21 cellular contexts compared by ENCODE assay signal in the genomic region with DNA sequence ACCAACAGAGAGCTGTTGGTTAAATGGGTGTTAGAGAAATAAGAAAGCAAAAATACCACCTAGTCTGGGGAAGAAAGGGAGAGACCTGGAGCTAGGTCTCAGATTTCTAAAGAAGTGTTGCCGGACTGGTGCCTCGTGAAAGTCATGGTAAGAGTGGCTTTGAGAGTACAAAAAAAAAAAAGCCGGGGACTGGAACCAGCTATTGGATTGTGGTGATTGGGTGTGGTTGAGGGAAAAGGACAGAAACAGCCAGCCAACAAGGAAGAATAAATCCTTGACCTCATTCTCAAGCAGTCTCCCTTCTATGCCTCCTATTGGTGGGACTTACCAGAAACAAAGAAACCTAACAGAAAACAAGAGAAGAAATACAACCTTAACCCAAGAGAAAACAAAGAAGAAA.
"Had no signal": no experiment of that assay in that cellular context is flagged by ENCODE, and none has a peak within 500 bp of the region (broad histone marks: within the 10 kb centered on the region; RNA-seq: fewer than 3 reads in every experiment).

No MANE protein-coding gene starts in this region.

- H2AFZ ChIP-seq: hepatocyte had no signal

- H3K9me3 ChIP-seq: colonic mucosa, left lung, ovary, sigmoid colon, testis had no signal

- H3K4me1 ChIP-seq: colonic mucosa, left lung, sigmoid colon, testis had no signal

- H3K36me3 ChIP-seq: colonic mucosa, left lung, ovary, sigmoid colon had no signal

- H3K4me3 ChIP-seq: colonic mucosa, hepatocyte, left lung, ovary, sigmoid colon, testis had no signal

- H3K79me2 ChIP-seq: hepatocyte had no signal

- H3K9me3 Mint-ChIP-seq: activated CD4-positive, alpha-beta T cell treated with anti-CD3 and anti-CD28 coated beads, Interleukin-2, amount 10 ng/mL, durations not matched to agents 24 days and 14 days; activated CD8-positive, alpha-beta T cell treated with anti-CD3 and anti-CD28 coated beads for 36 hours; activated T-helper 2 cell treated with anti-CD3 and anti-CD28 coated beads, Interferon-gamma antibody, Interleukin-2, Interleukin-4, amounts not matched to agents 10 μg/mL and 5 μg/mL and 100 μg/mL, durations not matched to agents 14 hours and 24 hours and 36 hours; neural crest cell had no signal

- H3K27ac Mint-ChIP-seq: activated CD4-positive, alpha-beta T cell treated with anti-CD3 and anti-CD28 coated beads, Interleukin-2, amount 10 ng/mL, durations not matched to agents 24 days and 14 days; activated CD8-positive, alpha-beta T cell treated with anti-CD3 and anti-CD28 coated beads for 36 hours; activated T-helper 2 cell treated with anti-CD3 and anti-CD28 coated beads, Interferon-gamma antibody, Interleukin-2, Interleukin-4, amounts not matched to agents 10 μg/mL and 5 μg/mL and 100 μg/mL, durations not matched to agents 14 hours and 24 hours and 36 hours; brain; stimulated activated memory B cell treated with anti-CD40 and anti-IgM and Interleukin-4, amounts not matched to agents 10 μg/mL and 1 μg/mL and 100 μg/mL, for 72 hours; type B pancreatic cell had no signal

- H3K27me3 ChIP-seq: colonic mucosa, foreskin keratinocyte, hepatocyte, left lung, sigmoid colon, testis had no signal

- H3K36me3 Mint-ChIP-seq: brain; stimulated activated memory B cell treated with anti-CD40 and anti-IgM and Interleukin-4, amounts not matched to agents 10 μg/mL and 1 μg/mL and 100 μg/mL, for 72 hours had no signal

- H3K27me3 Mint-ChIP-seq: activated CD4-positive, alpha-beta T cell treated with anti-CD3 and anti-CD28 coated beads, Interleukin-2, amount 10 ng/mL, durations not matched to agents 24 days and 14 days; activated CD8-positive, alpha-beta T cell treated with anti-CD3 and anti-CD28 coated beads for 36 hours; brain; type B pancreatic cell had no signal

- H3K27ac ChIP-seq: colonic mucosa, foreskin keratinocyte, hepatocyte, left lung, ovary, sigmoid colon, testis had no signal

- H3K4me1 Mint-ChIP-seq: activated CD4-positive, alpha-beta T cell treated with anti-CD3 and anti-CD28 coated beads, Interleukin-2, amount 10 ng/mL, durations not matched to agents 24 days and 14 days; stimulated activated memory B cell treated with anti-CD40 and anti-IgM and Interleukin-4, amounts not matched to agents 10 μg/mL and 1 μg/mL and 100 μg/mL, for 72 hours had no signal

- H3K4me3 Mint-ChIP-seq: activated CD4-positive, alpha-beta T cell treated with anti-CD3 and anti-CD28 coated beads, Interleukin-2, amount 10 ng/mL, durations not matched to agents 24 days and 14 days; activated CD8-positive, alpha-beta T cell treated with anti-CD3 and anti-CD28 coated beads for 36 hours; brain; neural crest cell; stimulated activated memory B cell treated with anti-CD40 and anti-IgM and Interleukin-4, amounts not matched to agents 10 μg/mL and 1 μg/mL and 100 μg/mL, for 72 hours; type B pancreatic cell had no signal

- H3K4me2 ChIP-seq: hepatocyte had no signal

- DNase-seq: activated CD4-positive, alpha-beta T cell treated with anti-CD3 and anti-CD28 coated beads, Interleukin-2, amount 10 ng/mL, durations not matched to agents 24 days and 14 days; activated CD8-positive, alpha-beta T cell treated with anti-CD3 and anti-CD28 coated beads for 36 hours; activated naive CD4-positive, alpha-beta T cell treated with Interleukin-2 at 50 U/mL for 16 hours; activated T-cell treated with anti-CD3 and anti-CD28 coated beads, Interleukin-2, amount 50 U/mL, for 1 hour; central memory CD4-positive, alpha-beta T cell; colonic mucosa; foreskin keratinocyte; kidney; left lung; midbrain; ovary; sigmoid colon; stimulated activated CD4-positive, alpha-beta T cell treated with anti-CD3 and anti-CD28 coated beads, Interleukin-4, amount 100 ng/mL, for 24 hours; T-helper 2 cell; testis had no signal

- ATAC-seq: activated CD8-positive, alpha-beta T cell treated with anti-CD3 and anti-CD28 coated beads for 36 hours; foreskin keratinocyte; left lung; stimulated activated memory B cell treated with anti-CD40 and anti-IgM and Interleukin-4, amounts not matched to agents 10 μg/mL and 1 μg/mL and 100 μg/mL, for 72 hours had no signal
